ENCODE assay signal across 8 cellular contexts in the genomic region with DNA sequence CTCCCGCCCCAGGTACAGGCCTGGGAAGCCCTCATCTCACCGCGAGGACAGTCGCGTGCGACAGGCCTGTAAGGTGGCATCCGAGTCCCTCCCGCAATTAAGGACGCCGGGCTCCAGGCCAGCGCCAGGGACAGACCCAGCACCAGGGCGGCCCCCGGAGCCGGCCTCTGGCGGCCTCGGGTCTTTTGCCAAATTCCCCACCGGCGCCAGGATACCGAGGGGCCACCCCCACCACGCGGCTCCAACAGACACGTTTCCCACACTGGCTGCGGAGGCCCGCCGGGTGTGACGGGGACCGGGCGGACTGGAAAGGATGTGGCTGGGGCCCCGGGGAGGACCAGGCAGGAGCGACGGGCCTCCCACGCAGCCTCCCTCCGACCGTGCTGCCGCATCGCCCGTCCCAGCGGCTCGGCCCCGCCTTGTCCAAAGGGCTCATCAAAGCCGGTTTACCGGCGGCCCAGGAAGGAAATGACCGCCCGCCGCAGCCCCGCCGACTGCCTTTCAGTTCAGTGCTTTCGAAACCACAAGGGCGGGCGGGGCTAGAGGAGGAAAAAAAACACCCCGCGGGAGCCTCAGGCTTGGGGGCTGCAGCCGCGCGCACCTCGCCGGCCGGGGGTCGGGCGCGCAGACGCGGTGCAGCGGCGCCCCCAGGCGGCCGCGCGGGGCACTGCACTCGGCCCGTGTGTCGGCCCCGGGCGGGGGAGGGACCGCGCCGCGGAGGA. TPM values are rescaled to one million over a fixed set of nuclear protein-coding genes. Genes with fewer than 3 reads are reported as not detected.
DNase-seq lines count a peak whose midpoint lies in the region; ATAC-seq and TF ChIP-seq lines count a peak whose summit lies in the region.

No MANE protein-coding gene starts in this region.

- POLR2A ChIA-PET in BJ (lab: Charles Lee), result no interaction called here

- no peaks in the 10 kb centered on the region for H3K27me3 ChIP-seq in BJ (ENCODE audit: control insufficient read depth, insufficient read depth, low read length)
- H3K27me3 ChIP-seq in colonic mucosa, result no peaks in the 10 kb centered on the region
- H3K27me3 ChIP-seq in left lung, result no peaks in the 10 kb centered on the region

- CTCF ChIA-PET in BJ (lab: Yijun Ruan, JAX), result interaction anchor here (1.0 to 4.6 kb wide), 7 partner anchors 11 to 588 kb away, joined by 3 to 35 read pairs (median 9); partner anchors contain the start of genes FAM43A, LSG1 and XXYLT1

- H3K4me3 ChIP-seq in BJ (ENCODE audit: low read depth, low read length) (peak overlapping the region; percentile 54), colonic mucosa (peak overlapping the region; percentile 62), left lung (peak overlapping the region; percentile 62 to 75)

- intact Hi-C loops in colonic mucosa (cut with DNase I), result loop anchor here (10.0 kb wide), 2 partner anchors 145 to 275 kb away; no protein-coding TSS in a partner anchor
- intact Hi-C loops in left lung (cut with DNase I), result loop anchor here in 1 of 2 donors (5.0 kb wide), 1 partner anchor 577 kb away; no protein-coding TSS in a partner anchor

- peak overlapping the region; percentile 52 to 75 for H3K9ac ChIP-seq in colonic mucosa (ENCODE audit: low read depth in 2 of 2, low read length in 2 of 2)

- ATAC-seq in GM19043 (IDR thresholded peaks at IDR 0.05; ENCODE audit: low read depth, unreplicated experiment) (peak; percentile 77), HG03342 (IDR thresholded peaks at IDR 0.05; ENCODE audit: unreplicated experiment) (peak; percentile 78), left lung (peak; percentile 95)

- H3K9me3 ChIP-seq in colonic mucosa (no peaks in the 10 kb centered on the region), left lung (no peaks in the 10 kb centered on the region)

- H3K36me3 ChIP-seq in BJ (ENCODE audit: control insufficient read depth, insufficient read depth, low read length) (no peaks in the 10 kb centered on the region; the same call in 1 of the 2 replicates), colonic mucosa (no peaks in the 10 kb centered on the region), left lung (no peaks in the 10 kb centered on the region)

- no peak for TF ChIP-seq CTCF in BJ (IDR thresholded peaks at IDR 0.05; ENCODE audit: insufficient read depth, low read depth, low read length)
- TF ChIP-seq CTCF in colonic mucosa (IDR thresholded peaks at IDR 0.05), result peak; percentile 31
- peak; percentile 49 to 73 for TF ChIP-seq CTCF in left lung (IDR thresholded peaks at IDR 0.05)

- peaks cover 5% of the 10 kb centered on the region for H3K4me1 ChIP-seq in colonic mucosa
- H3K4me1 ChIP-seq in left lung, result peaks cover 12 to 47% of the 10 kb centered on the region in 2 donors

- H3K27ac ChIP-seq in colonic mucosa (peak overlapping the region; percentile 74), left lung (peak overlapping the region; percentile 87 to 94)

- DNase-seq in BJ (ENCODE audit: low read depth) (peak; percentile 62), NCI-H446 treated with DMSO at 0.1 percent for 48 hours (lab: John Stamatoyannopoulos, UW) (peak; percentile 75), colonic mucosa (peak; percentile 90), left lung (peak; percentile 91 to 96)
- DNase-seq in activated CD4-positive, alpha-beta T cell treated with anti-CD3 and anti-CD28 coated beads for 4 hours, result peak; percentile 78 to 84
- peak; percentile 74 for DNase-seq in stimulated activated CD4-positive, alpha-beta T cell treated with anti-CD3 and anti-CD28 coated beads, Interleukin-2, amount 100 ng/mL, for 4 hours (ENCODE audit: low read depth)

RNA-seq across cellular contexts. Expression of gene XXYLT1, which starts 11.2 kb away (rescaled TPM):
- 24.4 and 33.5 TPM in 2 replicates for polyA plus RNA-seq in BJ (2011; rRNA removed)
- polyA minus RNA-seq in BJ (2011; rRNA and poly(A)+ RNA removed), result 14.5 and 17.7 TPM in 2 replicates
- total RNA-seq in colonic mucosa, result 10 to 100 TPM in 1 of 2 donors, 1 to 10 TPM in 1; 8.3 to 10.9 TPM
- total RNA-seq in left lung, result 10 to 100 TPM; 11.3 to 13.5 TPM

Comparison
In these comparisons a context has a peak if more than half of its experiments do, and no peak if none do; other contexts are left out.
1. Peak in every context shown above with its lines: DNase-seq, ATAC-seq, H3K4me3 ChIP-seq and H3K27ac ChIP-seq.